In genomic region chr6:15792842-15793241, GRCh38 we compare ENCODE assay signal across 25 cellular contexts.
DNase-seq lines count a peak whose midpoint lies in the region; ATAC-seq and TF ChIP-seq lines count a peak whose summit lies in the region.
"Had no signal": no experiment of that assay in that cellular context is flagged by ENCODE, and none has a peak within 500 bp of the region (broad histone marks: within the 10 kb centered on the region; RNA-seq: fewer than 3 reads in every experiment).

No MANE protein-coding gene starts in this region.

- H2AFZ ChIP-seq in neural progenitor cell (replicated peaks): no peak overlapping the region
- H2AFZ ChIP-seq: GM23338 had no signal

- no peaks in the 10 kb centered on the region for H3K79me2 ChIP-seq in neural progenitor cell (ENCODE audit: low read depth)

- no peak overlapping the region for H3K27ac ChIP-seq in neural progenitor cell
- peak overlapping the region; percentile 15 to 52 for H3K27ac ChIP-seq in aorta (ENCODE audit: low read depth in 1 of 2, low read length in 2 of 2)
- H3K27ac ChIP-seq in right atrium auricular region: peak overlapping the region in 1 of 2 donors; percentile 70
- H3K27ac ChIP-seq: 22Rv1, BLaER1, KMS-11 had no signal

- ATAC-seq in aorta (ENCODE audit: low FRiP score) (no peak), HG03025 (IDR thresholded peaks at IDR 0.05; ENCODE audit: low FRiP score, unreplicated experiment) (no peak)
- ATAC-seq: GM23338 had no signal

- no peaks in the 10 kb centered on the region for H3K36me3 Mint-ChIP-seq in brain
- H3K36me3 Mint-ChIP-seq in neural progenitor cell: peaks cover 3% of the 10 kb centered on the region

- no peaks in the 10 kb centered on the region for H3K4me1 ChIP-seq in neural progenitor cell
- H3K4me1 ChIP-seq in aorta (ENCODE audit: control insufficient read depth in 1 of 2, insufficient read depth in 2 of 2, low read length in 2 of 2): peaks cover 5% of the 10 kb centered on the region in 2 donors
- H3K4me1 ChIP-seq in right atrium auricular region: peaks cover 0 to 24% of the 10 kb centered on the region in 2 donors
- H3K4me1 ChIP-seq: HAP-1 had no signal

- no peaks in the 10 kb centered on the region for H4K20me1 ChIP-seq in neural progenitor cell (ENCODE audit: low read depth)
- H4K20me1 ChIP-seq: BLaER1 had no signal

- H3K27me3 ChIP-seq in neural progenitor cell (no peaks in the 10 kb centered on the region), aorta (ENCODE audit: control insufficient read depth in 1 of 2, insufficient read depth in 2 of 2, low read length in 1 of 2) (no peaks in the 10 kb centered on the region), right atrium auricular region (no peaks in the 10 kb centered on the region)
- H3K27me3 ChIP-seq: BLaER1 had no signal

- no peaks in the 10 kb centered on the region for H3F3A ChIP-seq in neural progenitor cell (ENCODE audit: low read depth)

- peaks cover 53% of the 10 kb centered on the region for H3K4me1 Mint-ChIP-seq in brain
- H3K4me1 Mint-ChIP-seq in neural progenitor cell: peaks cover 24% of the 10 kb centered on the region
- H3K4me1 Mint-ChIP-seq: GM23338 had no signal

- H3K9ac ChIP-seq in neural progenitor cell: no peak overlapping the region
- H3K9ac ChIP-seq: BLaER1, KMS-11, SK-N-SH had no signal

- no peaks in the 10 kb centered on the region for H3K9me3 ChIP-seq in neural progenitor cell (ENCODE audit: low read depth)
- no peaks in the 10 kb centered on the region for H3K9me3 ChIP-seq in aorta (ENCODE audit: control insufficient read depth, low read length)
- H3K9me3 ChIP-seq in right atrium auricular region: no peaks in the 10 kb centered on the region
- H3K9me3 ChIP-seq: HAP-1, SK-N-SH had no signal

- H3K9me3 Mint-ChIP-seq in brain (peaks cover 0 to 12% (median 8%) of the 10 kb centered on the region in 5 experiments), neural progenitor cell (peaks cover 6% of the 10 kb centered on the region)

- TF ChIP-seq CTCF in brain (conservative IDR thresholded peaks at IDR 0.05): no peak
- no peak for TF ChIP-seq CTCF in neural progenitor cell (IDR thresholded peaks at IDR 0.05)
- no peak for TF ChIP-seq CTCF in right atrium auricular region (IDR thresholded peaks at IDR 0.05)

- H3K4me3 ChIP-seq in neural progenitor cell: no peak overlapping the region
- no peak overlapping the region for H3K4me3 ChIP-seq in aorta (ENCODE audit: low read length in 2 of 2)
- H3K4me3 ChIP-seq in right atrium auricular region: no peak overlapping the region
- H3K4me3 ChIP-seq: BLaER1, GM23338, HAP-1 had no signal

- intact Hi-C loops in aorta (cut with DNase I): loop anchor here in 1 of 2 donors (10.0 kb wide), 1 partner anchor 332 kb away; the partner anchor contains the start of gene MYLIP

- H3K27me3 Mint-ChIP-seq in brain (peaks cover 14% of the 10 kb centered on the region), neural progenitor cell (ENCODE audit: insufficient read depth, low read depth) (peaks cover 3% of the 10 kb centered on the region)
- H3K27me3 Mint-ChIP-seq: CD4-positive, alpha-beta T cell had no signal

- H3K4me3 Mint-ChIP-seq in brain (no peak overlapping the region), neural progenitor cell (no peak overlapping the region)
- H3K4me3 Mint-ChIP-seq: CD4-positive, alpha-beta T cell; GM23338 had no signal

- H3K36me3 ChIP-seq in neural progenitor cell: no peaks in the 10 kb centered on the region
- H3K36me3 ChIP-seq in aorta (ENCODE audit: control insufficient read depth in 1 of 2, insufficient read depth in 2 of 2, low read length in 1 of 2): no peaks in the 10 kb centered on the region
- H3K36me3 ChIP-seq in right atrium auricular region: no peaks in the 10 kb centered on the region
- H3K36me3 ChIP-seq: BLaER1, HAP-1 had no signal

- no peak overlapping the region for H3K4me2 ChIP-seq in neural progenitor cell
- H3K4me2 ChIP-seq: BLaER1, GM23338, KMS-11, SK-N-SH had no signal

- H3K27ac Mint-ChIP-seq in brain (peak overlapping the region in 3 of 5 experiments; percentile 21 to 74 (median 60)), neural progenitor cell (peak overlapping the region; percentile 55)
- H3K27ac Mint-ChIP-seq: CD4-positive, alpha-beta T cell; GM23338 had no signal

- DNase-seq in DMS53 (lab: John Stamatoyannopoulos, UW) (peak; percentile 36), DMS53 treated with DMSO at 0.1 percent for 48 hours (lab: John Stamatoyannopoulos, UW; ENCODE audit: unreplicated experiment) (no peak), neural progenitor cell (ENCODE audit: low spot score) (no peak), aorta (no peak), right atrium auricular region (ENCODE audit: low spot score) (no peak), kidney tubule cell (ENCODE audit: low spot score) (no peak)
- DNase-seq: CD4-positive, alpha-beta T cell; COR-L47; DMS 273 treated with DMSO at 0.1 percent for 48 hours; NCI-H1092 treated with DMSO at 0.1 percent for 48 hours; NCI-H1436 treated with DMSO at 0.1 percent for 48 hours; NCI-H2029; NCI-H2227 treated with DMSO at 0.1 percent for 48 hours; NCI-H510A treated with DMSO at 0.1 percent for 48 hours; NCI-H774; RPMI8226; SHP77 treated with DMSO at 0.1 percent for 48 hours; SK-N-SH had no signal
